ENCODE assay signal across 8 cellular contexts in genomic region chr13:75219479-75220237, GRCh38.
DNase-seq lines count a peak whose midpoint lies in the region; ATAC-seq and TF ChIP-seq lines count a peak whose summit lies in the region.

No MANE protein-coding gene starts in this region.

- H3K27ac Mint-ChIP-seq in HFFc6 (no peak overlapping the region), T-cell (peak overlapping the region in 1 of 2 donors; percentile 38)

- H3K27me3 Mint-ChIP-seq in HFFc6 (ENCODE audit: insufficient read depth) (peaks cover 11% of the 10 kb centered on the region), T-cell (peaks cover 27 to 33% of the 10 kb centered on the region in 2 donors)

- H3K27me3 ChIP-seq in adipocyte (replicated peaks; ENCODE audit: control insufficient read depth, insufficient read depth, low read length) = no peaks in the 10 kb centered on the region

- H3K9me3 Mint-ChIP-seq in HFFc6 (no peaks in the 10 kb centered on the region), T-cell (no peaks in the 10 kb centered on the region)

- DNase-seq in HFFc6 (peak; percentile 61), MV-4-11 (lab: John Stamatoyannopoulos, UW) (peak; percentile 8), T-cell (peak; percentile 54 to 86 (median 79)), adipocyte (ENCODE audit: low read depth) (peak; percentile 92), left cardiac atrium (peak; percentile 83), putamen (ENCODE audit: low spot score) (peak; percentile 62), NCI-H446 treated with DMSO at 0.1 percent for 48 hours (lab: John Stamatoyannopoulos, UW) (no peak)

- POLR2A ChIA-PET in T-cell (lab: Charles Lee) = interaction anchor here in 1 of 2 donors (0.7 kb wide), 1 partner anchor 1965 kb away, joined by 3 read pairs; no protein-coding TSS in a partner anchor

- peaks cover 4% of the 10 kb centered on the region; the same call in 1 of the 2 replicates for H3K36me3 Mint-ChIP-seq in HFFc6 (ENCODE audit: low read depth)
- no peaks in the 10 kb centered on the region for H3K36me3 Mint-ChIP-seq in T-cell

- no peaks in the 10 kb centered on the region for H3K9me3 ChIP-seq in adipocyte (ENCODE audit: control insufficient read depth, low read length)

- H3K4me1 ChIP-seq in adipocyte (ENCODE audit: control insufficient read depth, insufficient read depth, low read length) = peaks cover 16% of the 10 kb centered on the region

- ATAC-seq in T-cell (replicated peaks in 1 of 4) (peak; percentile 91 to 99 (median 98)), left cardiac atrium (peak; percentile 93 to 97)

- H3K4me1 Mint-ChIP-seq in HFFc6 (ENCODE audit: low read depth) (peaks cover 17% of the 10 kb centered on the region), T-cell (peaks cover 6 to 9% (median 6%) of the 10 kb centered on the region in 3 donors)

- H3K4me3 Mint-ChIP-seq in HFFc6 (peak overlapping the region; percentile 83), T-cell (peak overlapping the region; percentile 25 to 40 (median 34))

- intact Hi-C loops in left cardiac atrium (cut with DNase I) = loop anchor here in 1 of 2 donors (10.0 kb wide), 2 partner anchors 1385 to 1465 kb away; no protein-coding TSS in a partner anchor

- H3K36me3 ChIP-seq in adipocyte (ENCODE audit: control insufficient read depth, insufficient read depth, low read length, severe bottlenecking) = no peaks in the 10 kb centered on the region

- H3K9ac ChIP-seq in adipocyte (ENCODE audit: low read length) = peak overlapping the region; percentile 71

- H3K4me3 ChIP-seq in adipocyte (ENCODE audit: low read length) = peak overlapping the region; percentile 78

- TF ChIP-seq CTCF in GM12872 (IDR thresholded peaks at IDR 0.05; ENCODE audit: insufficient read depth, low read depth, low read length) (peak; percentile 91), HFFc6 (IDR thresholded peaks at IDR 0.05) (peak; percentile 98)

- CTCF ChIA-PET in T-cell (lab: Charles Lee) = interaction anchor here (0.5 to 1.9 kb wide), 18 partner anchors 12 to 1989 kb away, joined by 3 to 11 read pairs (median 3); no protein-coding TSS in a partner anchor
